ENCODE assay signal across 22 cellular contexts in genomic region chr1:245748246-245748645, GRCh38.
"Had no signal": no experiment of that assay in that cellular context is flagged by ENCODE, and none has a peak within 500 bp of the region (broad histone marks: within the 10 kb centered on the region; RNA-seq: fewer than 3 reads in every experiment).

No MANE protein-coding gene starts in this region.

- H3K4me3 Mint-ChIP-seq: activated CD8-positive, alpha-beta T cell treated with anti-CD3 and anti-CD28 coated beads for 36 hours; activated T-helper 1 cell treated with anti-CD3 and anti-CD28 coated beads, Interleukin-12 subunit alpha, Interleukin-12 subunit beta, Interleukin-2, Interleukin-4 antibody, amounts not matched to agents 30 ng/mL and 10 ng/mL and 1 ng/mL, durations not matched to agents 14 hours and 24 hours and 36 hours; brain; central memory CD8-positive, alpha-beta T cell; naive thymus-derived CD8-positive, alpha-beta T cell had no signal

- H3K27ac ChIP-seq: epithelial cell of prostate, hepatocyte, prostate gland, sigmoid colon, suprapubic skin, upper lobe of right lung, WERI-Rb-1 had no signal

- H2AFZ ChIP-seq: hepatocyte had no signal

- H3K4me1 Mint-ChIP-seq: naive thymus-derived CD8-positive, alpha-beta T cell had no signal

- H3K4me1 ChIP-seq: prostate gland, sigmoid colon, suprapubic skin, upper lobe of right lung had no signal

- H3K4me3 ChIP-seq: hepatocyte, mucosa of descending colon, prostate gland, sigmoid colon, suprapubic skin, upper lobe of right lung had no signal

- DNase-seq: activated CD4-positive, alpha-beta T cell treated with anti-CD3 and anti-CD28 coated beads for 4 hours; activated CD8-positive, alpha-beta memory T cell treated with anti-CD3 and anti-CD28 coated beads, Interleukin-2, amount 50 U/mL, for 48 hours; activated CD8-positive, alpha-beta T cell treated with anti-CD3 and anti-CD28 coated beads for 36 hours; activated naive CD4-positive, alpha-beta T cell; cortex of kidney; effector CD8-positive, alpha-beta T cell; mammary epithelial cell; mucosa of descending colon; naive thymus-derived CD8-positive, alpha-beta T cell; sigmoid colon; stimulated activated CD4-positive, alpha-beta T cell treated with anti-CD3 and anti-CD28 coated beads, Interleukin-12 subunit alpha, Interleukin-12 subunit beta, amount 100 ng/mL, for 4 hours; stimulated activated naive CD8-positive, alpha-beta T cell treated with anti-CD3 and anti-CD28 coated beads, Interleukin-15, Interleukin-2, amounts not matched to agents 100 U/mL and 50 U/mL, for 24 hours; T-helper 9 cell; upper lobe of right lung; WERI-Rb-1 had no signal

- H3K4me2 ChIP-seq: hepatocyte had no signal

- H3K79me2 ChIP-seq: hepatocyte had no signal

- H3K27me3 ChIP-seq: hepatocyte, sigmoid colon, suprapubic skin, upper lobe of right lung had no signal

- H3K27ac Mint-ChIP-seq: activated CD8-positive, alpha-beta T cell treated with anti-CD3 and anti-CD28 coated beads for 36 hours; activated T-helper 1 cell treated with anti-CD3 and anti-CD28 coated beads, Interleukin-12 subunit alpha, Interleukin-12 subunit beta, Interleukin-2, Interleukin-4 antibody, amounts not matched to agents 30 ng/mL and 10 ng/mL and 1 ng/mL, durations not matched to agents 14 hours and 24 hours and 36 hours; naive thymus-derived CD8-positive, alpha-beta T cell had no signal

- H3K9me3 ChIP-seq: mucosa of descending colon, prostate gland, suprapubic skin, upper lobe of right lung had no signal

- H3K27me3 Mint-ChIP-seq: activated CD8-positive, alpha-beta T cell treated with anti-CD3 and anti-CD28 coated beads for 36 hours; central memory CD8-positive, alpha-beta T cell; naive thymus-derived CD8-positive, alpha-beta T cell had no signal

- H3K36me3 ChIP-seq: prostate gland, sigmoid colon, WERI-Rb-1 had no signal
